Comparison of ENCODE assay signal across 11 cellular contexts in genomic region chr10:230758-231157, GRCh38.
DNase-seq lines count a peak whose midpoint lies in the region; ATAC-seq, FAIRE-seq and TF ChIP-seq lines count a peak whose summit lies in the region.
"Had no signal": no experiment of that assay in that cellular context is flagged by ENCODE, and none has a peak within 500 bp of the region (broad histone marks: within the 10 kb centered on the region; RNA-seq: fewer than 3 reads in every experiment).

No MANE protein-coding gene starts in this region.

- WGBS in HepG2 (ENCODE audit: low lambda C conversion rate) = 97% methylated on average over 9 of the region's 9 CpGs

- ATAC-seq in CD8-positive, alpha-beta T cell = no peak
- ATAC-seq in HepG2 (peak; percentile 67), GM18520 (IDR thresholded peaks at IDR 0.05; ENCODE audit: unreplicated experiment) (no peak), HG03045 (IDR thresholded peaks at IDR 0.05; ENCODE audit: unreplicated experiment) (no peak), left colon (no peak)

- no peak overlapping the region for H3K4me3 ChIP-seq in CD8-positive, alpha-beta T cell (ENCODE audit: low read depth, low read length)
- H3K4me3 ChIP-seq in adipocyte (ENCODE audit: low read length) (no peak overlapping the region), HepG2 (replicated peaks in 1 of 3; ENCODE audit: insufficient read depth in 1 of 3, low read depth in 2 of 3, low read length in 3 of 3) (no peak overlapping the region)
- H3K4me3 ChIP-seq: upper lobe of left lung had no signal

- H3K4me1 ChIP-seq in CD8-positive, alpha-beta T cell (ENCODE audit: insufficient read depth, low read length) = no peaks in the 10 kb centered on the region
- H3K4me1 ChIP-seq in adipocyte (ENCODE audit: control insufficient read depth, insufficient read depth, low read length) = peaks cover 23% of the 10 kb centered on the region
- no peaks in the 10 kb centered on the region for H3K4me1 ChIP-seq in HepG2 (ENCODE audit: insufficient read depth, low read length)

- no peak overlapping the region for H3K27ac Mint-ChIP-seq in CD8-positive, alpha-beta T cell

- TF ChIP-seq RAD21 in HepG2 (CRISPR knock-in tag; IDR thresholded peaks at IDR 0.05) = no peak

- no peaks in the 10 kb centered on the region for H3K36me3 ChIP-seq in CD8-positive, alpha-beta T cell (ENCODE audit: insufficient read depth, low read length)
- H3K36me3 ChIP-seq in adipocyte (ENCODE audit: control insufficient read depth, insufficient read depth, low read length, severe bottlenecking) = peaks cover 9% of the 10 kb centered on the region
- no peaks in the 10 kb centered on the region; a peak in 1 of 5 replicates for H3K36me3 ChIP-seq in HepG2 (replicated peaks in 1 of 2; ENCODE audit: control insufficient read depth in 1 of 2, insufficient read depth in 2 of 2, low read length in 2 of 2)
- H3K36me3 ChIP-seq: upper lobe of left lung had no signal

- no peaks in the 10 kb centered on the region for H3K9me3 Mint-ChIP-seq in CD8-positive, alpha-beta T cell

- no peak overlapping the region for H2AFZ ChIP-seq in HepG2 (ENCODE audit: low read length)

- H3K27ac ChIP-seq in CD8-positive, alpha-beta T cell (ENCODE audit: low read depth, low read length) = no peak overlapping the region
- no peak overlapping the region for H3K27ac ChIP-seq in HepG2 (ENCODE audit: extremely low read length, insufficient read depth, low read length)
- H3K27ac ChIP-seq: upper lobe of left lung had no signal

- H3K36me3 Mint-ChIP-seq in CD8-positive, alpha-beta T cell = peaks cover 21% of the 10 kb centered on the region

- DNase-seq in CD8-positive, alpha-beta T cell = no peak
- DNase-seq in HT-29 (ENCODE audit: low spot score) (peak; percentile 6), adipocyte (ENCODE audit: low read depth) (peak; percentile 2), HepG2 (ENCODE audit: low spot score) (peak; percentile 15), GDM1 (lab: John Stamatoyannopoulos, UW) (no peak), left colon (no peak)
- DNase-seq: stimulated activated CD4-positive, alpha-beta T cell treated with anti-CD3 and anti-CD28 coated beads, Interleukin-4, amount 100 ng/mL, for 1 hour; upper lobe of left lung had no signal

- no peaks in the 10 kb centered on the region for H3K27me3 Mint-ChIP-seq in CD8-positive, alpha-beta T cell (ENCODE audit: low read depth)

- H3K4me2 ChIP-seq in HepG2 (ENCODE audit: low read depth, low read length) = no peak overlapping the region

- H3K9me3 ChIP-seq in CD8-positive, alpha-beta T cell (ENCODE audit: low read length) = no peaks in the 10 kb centered on the region
- H3K9me3 ChIP-seq in adipocyte (ENCODE audit: control insufficient read depth, low read length) = no peaks in the 10 kb centered on the region
- no peaks in the 10 kb centered on the region for H3K9me3 ChIP-seq in HepG2 (ENCODE audit: low read length)
- H3K9me3 ChIP-seq: upper lobe of left lung had no signal

- H3K27me3 ChIP-seq in CD8-positive, alpha-beta T cell (ENCODE audit: insufficient read depth, low read length) = no peaks in the 10 kb centered on the region
- H3K27me3 ChIP-seq in adipocyte (replicated peaks; ENCODE audit: control insufficient read depth, insufficient read depth, low read length) = no peaks in the 10 kb centered on the region
- H3K27me3 ChIP-seq in HepG2 (ENCODE audit: control insufficient read depth in 1 of 2, insufficient read depth in 2 of 2, low read length in 2 of 2) = no peaks in the 10 kb centered on the region; a peak in 1 of 5 replicates
- H3K27me3 ChIP-seq: upper lobe of left lung had no signal

- peak; percentile 37 for TF ChIP-seq CTCF in CD8-positive, alpha-beta T cell (IDR thresholded peaks at IDR 0.05)
- no peak for TF ChIP-seq CTCF in HepG2 (CRISPR knock-in tag; IDR thresholded peaks at IDR 0.05)

- H3K4me1 Mint-ChIP-seq in CD8-positive, alpha-beta T cell (ENCODE audit: low read depth) = peaks cover 32% of the 10 kb centered on the region

- intact Hi-C loops in CD8-positive, alpha-beta T cell (cut with DNase I, micrococcal nuclease) = no loop called here
- intact Hi-C loops in HepG2 (cut with micrococcal nuclease; ENCODE audit: unreplicated experiment) = no loop called here
- intact Hi-C loops in left colon (cut with DNase I, micrococcal nuclease) = no loop called here

- no peaks in the 10 kb centered on the region for H4K20me1 ChIP-seq in HepG2 (ENCODE audit: insufficient read depth, low read length)

- no peak overlapping the region for H3K4me3 Mint-ChIP-seq in CD8-positive, alpha-beta T cell

- BruUV-seq in HepG2 (replicated peaks; lab: Mats Ljungman, UMichigan) = no TSS peak

- no peak overlapping the region for H3K9ac ChIP-seq in adipocyte (ENCODE audit: low read length)
- no peak overlapping the region for H3K9ac ChIP-seq in HepG2 (ENCODE audit: insufficient read depth, low read depth, low read length)

- CTCF ChIA-PET in CD8-positive, alpha-beta T cell (lab: Charles Lee) = interaction anchor here (1.4 to 2.3 kb wide), 2 partner anchors 17 to 74 kb away, joined by 3 to 10 read pairs; no protein-coding TSS in a partner anchor
- CTCF ChIA-PET in HepG2 (lab: Yijun Ruan, JAX; ENCODE audit: low intra/inter-chr PET ratio, low total read pairs) = no interaction called here

- POLR2A ChIA-PET in CD8-positive, alpha-beta T cell (lab: Charles Lee) = no interaction called here
- POLR2A ChIA-PET in HepG2 (lab: Yijun Ruan, JAX) = interaction anchor here (0.7 kb wide), 1 partner anchor 191 kb away, joined by 3 read pairs; no protein-coding TSS in a partner anchor

- peak; percentile 23 for FAIRE-seq in HepG2 (lab: Jason Lieb, UNC)
- FAIRE-seq: GM18507 had no signal

- in situ Hi-C loops in HepG2 (cut with HindIII; ENCODE audit: extremely low pct_ligation_motif_present, low pct_unique_long_range_greater_than_20kb) = no loop called here

- TF ChIP-seq EP300 in HepG2 (IDR thresholded peaks at IDR 0.05; ENCODE audit: low read depth in 2 of 2, low read length in 2 of 2) = no peak
- TF ChIP-seq EP300 in HepG2 (CRISPR knock-in tag; IDR thresholded peaks at IDR 0.05; ENCODE audit: borderline replicate concordance) = no peak

- TF ChIP-seq POLR2A in HepG2 (IDR thresholded peaks at IDR 0.05; ENCODE audit: insufficient read depth in 1 of 2, low read depth in 2 of 2, low read length in 2 of 2) = no peak

- no peaks in the 10 kb centered on the region for H3K79me2 ChIP-seq in HepG2 (ENCODE audit: insufficient read depth, low read length)

TF ChIP-seq in HepG2, 621 proteins besides CTCF, POLR2A, EP300 and RAD21:
- TF ChIP-seq ZNF3 (CRISPR knock-in tag; IDR thresholded peaks at IDR 0.05) (no peak), XRCC5 (optimal IDR thresholded peaks at IDR 0.05; ENCODE audit: low read length) (no peak), ZMYM4 (CRISPR knock-in tag; IDR thresholded peaks at IDR 0.05) (0 out of 2 replicates have a peak, but pooled peaks have one; percentile 14)

Comparison
In these comparisons a context has a peak if more than half of its experiments do, and no peak if none do; other contexts are left out.
1. DNase-seq: peak in HT-29 (single experiment), adipocyte (single experiment) and HepG2 (single experiment); none in CD8-positive, alpha-beta T cell (0 of 7), GDM1 (single experiment) and left colon (0 of 2).